In genomic region chr12:9240776-9241175, GRCh38 we compare ENCODE assay signal across 15 cellular contexts. TPM values are rescaled to one million over a fixed set of nuclear protein-coding genes. Genes with fewer than 3 reads are reported as not detected.
DNase-seq lines count a peak whose midpoint lies in the region; ATAC-seq and TF ChIP-seq lines count a peak whose summit lies in the region.
"Had no signal": no experiment of that assay in that cellular context is flagged by ENCODE, and none has a peak within 500 bp of the region (broad histone marks: within the 10 kb centered on the region; RNA-seq: fewer than 3 reads in every experiment).

No MANE protein-coding gene starts in this region.

- H3K4me3 Mint-ChIP-seq in activated naive CD4-positive, alpha-beta T cell treated with anti-CD3 and anti-CD28 coated beads for 36 hours = peak overlapping the region; percentile 12
- H3K4me3 Mint-ChIP-seq in activated naive CD8-positive, alpha-beta T cell treated with anti-CD3 and anti-CD28 coated beads for 36 hours = peak overlapping the region; percentile 92
- H3K4me3 Mint-ChIP-seq in endodermal cell = no peak overlapping the region
- H3K4me3 Mint-ChIP-seq: nephron had no signal

- H3K4me3 ChIP-seq in thoracic aorta (peak overlapping the region; percentile 74), testis (peak overlapping the region in 1 of 2 donors; percentile 44), endodermal cell (ENCODE audit: low read length) (no peak overlapping the region)
- H3K4me3 ChIP-seq: SK-N-MC, smooth muscle cell had no signal

- WGBS in testis, 2 donors = 34 to 82% methylated on average over 5 of the region's 5 CpGs
- WGBS in endodermal cell (ENCODE audit: insufficient coverage in 1 of 2, insufficient read length in 1 of 2), 2 experiments = 92 to 97% methylated on average over 5 of the region's 5 CpGs

- H3K4me1 ChIP-seq in thoracic aorta (ENCODE audit: control insufficient read depth in 1 of 2, low read depth in 2 of 2) (no peaks in the 10 kb centered on the region), testis (no peaks in the 10 kb centered on the region), endodermal cell (ENCODE audit: control insufficient read depth, insufficient read depth, low read length) (no peaks in the 10 kb centered on the region)

- CTCF ChIA-PET in activated naive CD4-positive, alpha-beta T cell treated with anti-CD3 and anti-CD28 coated beads for 36 hours (lab: Charles Lee) = no interaction called here

- H3K27me3 Mint-ChIP-seq in activated naive CD4-positive, alpha-beta T cell treated with anti-CD3 and anti-CD28 coated beads for 36 hours (ENCODE audit: low read depth) = peaks cover 16% of the 10 kb centered on the region
- peaks cover 9% of the 10 kb centered on the region for H3K27me3 Mint-ChIP-seq in activated naive CD8-positive, alpha-beta T cell treated with anti-CD3 and anti-CD28 coated beads for 36 hours
- H3K27me3 Mint-ChIP-seq in endodermal cell (ENCODE audit: insufficient read depth) = peaks cover 21% of the 10 kb centered on the region

- no peak for ATAC-seq in thoracic aorta (ENCODE audit: insufficient number of reproducible peaks, low FRiP score, low read depth)
- ATAC-seq in GM19467 (IDR thresholded peaks at IDR 0.05; ENCODE audit: unreplicated experiment) = no peak

- intact Hi-C loops in activated naive CD4-positive, alpha-beta T cell treated with anti-CD3 and anti-CD28 coated beads for 36 hours (cut with micrococcal nuclease) = loop anchor here (5.0 to 10.0 kb wide), 3 partner anchors 384 to 702 kb away; no protein-coding TSS in a partner anchor
- intact Hi-C loops in testis (cut with DNase I; ENCODE audit: low total_unique reads) = no loop called here

- H3K36me3 Mint-ChIP-seq in activated naive CD4-positive, alpha-beta T cell treated with anti-CD3 and anti-CD28 coated beads for 36 hours (ENCODE audit: low read depth) = peaks cover 4% of the 10 kb centered on the region
- H3K36me3 Mint-ChIP-seq in activated naive CD8-positive, alpha-beta T cell treated with anti-CD3 and anti-CD28 coated beads for 36 hours = peaks cover 8% of the 10 kb centered on the region
- H3K36me3 Mint-ChIP-seq in endodermal cell (ENCODE audit: low read depth) = peaks cover 3% of the 10 kb centered on the region

- TF ChIP-seq POLR2A in testis (IDR thresholded peaks at IDR 0.05) = no peak

- H3K36me3 ChIP-seq in thoracic aorta (no peaks in the 10 kb centered on the region), testis (ENCODE audit: low read depth, missing control alignments) (no peaks in the 10 kb centered on the region), endodermal cell (ENCODE audit: control insufficient read depth, insufficient read depth, low read length) (no peaks in the 10 kb centered on the region)

- peaks cover 40% of the 10 kb centered on the region for H3K4me1 Mint-ChIP-seq in activated naive CD4-positive, alpha-beta T cell treated with anti-CD3 and anti-CD28 coated beads for 36 hours (ENCODE audit: low read depth)
- peaks cover 28% of the 10 kb centered on the region for H3K4me1 Mint-ChIP-seq in activated naive CD8-positive, alpha-beta T cell treated with anti-CD3 and anti-CD28 coated beads for 36 hours
- no peaks in the 10 kb centered on the region for H3K4me1 Mint-ChIP-seq in endodermal cell
- H3K4me1 Mint-ChIP-seq: nephron had no signal

- TF ChIP-seq CTCF in thoracic aorta (IDR thresholded peaks at IDR 0.05) = no peak
- no peak for TF ChIP-seq CTCF in testis (IDR thresholded peaks at IDR 0.05)
- TF ChIP-seq CTCF in endodermal cell (conservative IDR thresholded peaks at IDR 0.05) = no peak

- H3K9me3 ChIP-seq in thoracic aorta (no peaks in the 10 kb centered on the region), testis (no peaks in the 10 kb centered on the region), endodermal cell (ENCODE audit: control insufficient read depth, low read length) (no peaks in the 10 kb centered on the region)

- no peak overlapping the region for H3K27ac Mint-ChIP-seq in activated naive CD4-positive, alpha-beta T cell treated with anti-CD3 and anti-CD28 coated beads for 36 hours
- no peak overlapping the region for H3K27ac Mint-ChIP-seq in activated naive CD8-positive, alpha-beta T cell treated with anti-CD3 and anti-CD28 coated beads for 36 hours
- no peak overlapping the region for H3K27ac Mint-ChIP-seq in endodermal cell
- H3K27ac Mint-ChIP-seq: nephron had no signal

- H3K9me3 Mint-ChIP-seq in activated naive CD4-positive, alpha-beta T cell treated with anti-CD3 and anti-CD28 coated beads for 36 hours = no peaks in the 10 kb centered on the region
- H3K9me3 Mint-ChIP-seq in activated naive CD8-positive, alpha-beta T cell treated with anti-CD3 and anti-CD28 coated beads for 36 hours = peaks cover 5% of the 10 kb centered on the region
- H3K9me3 Mint-ChIP-seq in endodermal cell = no peaks in the 10 kb centered on the region
- H3K9me3 Mint-ChIP-seq: nephron had no signal

- DNase-seq in activated naive CD4-positive, alpha-beta T cell treated with anti-CD3 and anti-CD28 coated beads for 36 hours = no peak
- no peak for DNase-seq in activated naive CD4-positive, alpha-beta T cell treated with Interleukin-2 at 50 U/mL for 16 hours
- DNase-seq in activated naive CD8-positive, alpha-beta T cell treated with anti-CD3 and anti-CD28 coated beads for 36 hours = no peak
- DNase-seq in midbrain (lab: John Stamatoyannopoulos, UW) (peak; percentile 12), thoracic aorta (ENCODE audit: low spot score) (no peak), testis (no peak), endodermal cell (no peak)
- DNase-seq: DND-41, NCI-H2081 treated with DMSO at 0.1 percent for 48 hours had no signal

- H3K27me3 ChIP-seq in thoracic aorta (replicated peaks; ENCODE audit: insufficient read depth) = no peaks in the 10 kb centered on the region
- H3K27me3 ChIP-seq in testis = no peaks in the 10 kb centered on the region
- no peaks in the 10 kb centered on the region for H3K27me3 ChIP-seq in endodermal cell (ENCODE audit: control insufficient read depth, insufficient read depth, low read length, poor library complexity, severe bottlenecking)

- H3K27ac ChIP-seq in thoracic aorta (no peak overlapping the region), testis (peak overlapping the region in 1 of 2 donors; percentile 58), endodermal cell (ENCODE audit: low read depth, low read length) (no peak overlapping the region)
- H3K27ac ChIP-seq: HL-60, SK-N-MC had no signal

- no peak overlapping the region for H3K9ac ChIP-seq in endodermal cell (ENCODE audit: extremely low read depth, low read length, poor library complexity, severe bottlenecking)

RNA-seq across cellular contexts. Expression of gene PZP, which starts 32.6 kb away (rescaled TPM):
- not detected for total RNA-seq in activated naive CD4-positive, alpha-beta T cell treated with anti-CD3 and anti-CD28 coated beads for 36 hours
- total RNA-seq in activated naive CD8-positive, alpha-beta T cell treated with anti-CD3 and anti-CD28 coated beads for 36 hours = not detected
- total RNA-seq in thoracic aorta (not detected), testis (1 to 10 TPM; 4.6 to 6.5 TPM), endodermal cell (1 to 10 TPM in 1 of 2 donors, not detected in 1; 1.3 TPM)
- 10.7 TPM for polyA plus RNA-seq in testis (ENCODE audit: insufficient read depth, low read depth, low replicate concordance)
- 0.14 TPM for polyA plus RNA-seq in endodermal cell (2013, experiment 1 of 2)
- polyA plus RNA-seq in endodermal cell (2013, experiment 2 of 2) = 0.33 TPM
- total RNA-seq: H1, smooth muscle cell had no signal
- polyA plus RNA-seq: smooth muscle cell had no signal
